Comparison of ENCODE assay signal across 13 cellular contexts in the genomic region with DNA sequence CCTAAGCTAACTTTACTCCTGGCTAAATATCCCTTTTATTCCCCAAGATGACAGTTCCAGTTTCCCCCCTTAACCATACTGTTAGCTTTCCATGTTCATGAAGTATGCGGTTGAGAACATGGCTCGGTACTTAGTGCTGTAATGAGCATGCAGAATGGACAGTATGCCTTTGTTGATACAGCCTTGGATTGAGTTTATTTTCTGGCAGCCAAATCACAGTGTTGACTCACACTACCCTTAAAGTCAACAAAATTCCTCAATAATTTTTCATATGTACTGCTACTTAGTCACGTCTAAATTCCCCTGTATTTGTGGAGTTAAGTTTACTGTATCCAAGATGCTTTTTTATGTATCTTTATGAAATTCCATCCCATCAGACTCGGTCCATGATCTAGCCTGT. TPM values are rescaled to one million over a fixed set of nuclear protein-coding genes. Genes with fewer than 3 reads are reported as not detected.
A peak's percentile ranks its signal among the peaks of the same experiment; 100 is the strongest.
DNase-seq lines count a peak whose midpoint lies in the region; ATAC-seq, FAIRE-seq and TF ChIP-seq lines count a peak whose summit lies in the region.
"Had no signal": no experiment of that assay in that cellular context is flagged by ENCODE, and none has a peak within 500 bp of the region (broad histone marks: within the 10 kb centered on the region; RNA-seq: fewer than 3 reads in every experiment).

No MANE protein-coding gene starts in this region.

- intact Hi-C loops in upper lobe of right lung (cut with DNase I): no loop called here

- H3K36me3 ChIP-seq in upper lobe of right lung: no peaks in the 10 kb centered on the region
- H3K36me3 ChIP-seq: tibial nerve had no signal

- FAIRE-seq in A549 (lab: Jason Lieb, UNC): peak; percentile 23
- FAIRE-seq: endometrium, RCC 7860 had no signal

- no peak for TF ChIP-seq POLR2A in A549 (IDR thresholded peaks at IDR 0.05; ENCODE audit: low read length)

- H3K27me3 ChIP-seq in upper lobe of right lung: peaks cover 8% of the 10 kb centered on the region

- no peak for TF ChIP-seq CTCF in A549 (IDR thresholded peaks at IDR 0.05)
- TF ChIP-seq CTCF in HFF-Myc (IDR thresholded peaks at IDR 0.05; ENCODE audit: low read depth, low read length, missing control alignments): no peak
- TF ChIP-seq CTCF in upper lobe of right lung (IDR thresholded peaks at IDR 0.05): no peak

- H3K27ac ChIP-seq in A549: peak overlapping the region; percentile 94 to 100
- no peak overlapping the region for H3K27ac ChIP-seq in upper lobe of right lung
- H3K27ac ChIP-seq: C4-2B, tibial nerve had no signal

- H3K4me1 ChIP-seq in A549: peaks cover 26% of the 10 kb centered on the region
- H3K4me1 ChIP-seq in upper lobe of right lung: peaks cover 12% of the 10 kb centered on the region

- H3K9me3 ChIP-seq in A549 (no peaks in the 10 kb centered on the region), upper lobe of right lung (no peaks in the 10 kb centered on the region)
- H3K9me3 ChIP-seq: tibial nerve had no signal

- DNase-seq in A549 (ENCODE audit: low read depth in 1 of 2, low spot score in 1 of 2) (peak; percentile 37 to 79), HFF-Myc (ENCODE audit: extremely low read depth, low read depth) (peak; percentile 83), astrocyte of the hippocampus (ENCODE audit: low read depth, low spot score) (peak; percentile 72), kidney tubule cell (ENCODE audit: low spot score) (peak; percentile 56), NCI-H82 (lab: John Stamatoyannopoulos, UW) (no peak), upper lobe of right lung (no peak), NCI-H2081 treated with DMSO at 0.1 percent for 48 hours (lab: John Stamatoyannopoulos, UW) (no peak)
- no peak for DNase-seq in activated CD8-positive, alpha-beta memory T cell treated with anti-CD3 and anti-CD28 coated beads for 24 hours
- DNase-seq: NCI-H1105 treated with DMSO at 0.1 percent for 48 hours had no signal

- peak in 1 of 2 experiments; percentile 36; a peak in 2 of 5 replicates for TF ChIP-seq RAD21 in A549 (conservative IDR thresholded peaks at IDR 0.05 in 1 of 2, IDR thresholded peaks at IDR 0.05 in 1 of 2)

- H3K4me2 ChIP-seq in A549: peak overlapping the region; percentile 85

- CTCF ChIA-PET in A549 (lab: Yijun Ruan, JAX): interaction anchor here (0.8 to 1.2 kb wide), 3 partner anchors 8 to 253 kb away, joined by 3 to 9 read pairs (median 3); no protein-coding TSS in a partner anchor

- H3K4me3 ChIP-seq in A549 (no peak overlapping the region), HFF-Myc (replicated peaks; ENCODE audit: low read depth, low read length) (no peak overlapping the region), upper lobe of right lung (no peak overlapping the region)
- H3K4me3 ChIP-seq: tibial nerve had no signal

- POLR2A ChIA-PET in A549 (lab: Yijun Ruan, JAX): no interaction called here

- ATAC-seq in A549 (peak; percentile 55 to 81), upper lobe of right lung (no peak)

- 0% methylated on average over 4 of the region's 4 CpGs for WGBS in A549 (ENCODE audit: missing lambda C conversion rate)

- peak in 1 of 2 experiments; percentile 31; a peak in 2 of 5 replicates for TF ChIP-seq EP300 in A549 (IDR thresholded peaks at IDR 0.05)

TF ChIP-seq in A549, 52 proteins besides CTCF, POLR2A, EP300 and RAD21 (continues in another document):
- TF ChIP-seq SREBF2 (IDR thresholded peaks at IDR 0.05) (no peak), CBX8 (IDR thresholded peaks at IDR 0.05) (no peak), KDM5A (IDR thresholded peaks at IDR 0.05) (no peak), CEBPB (IDR thresholded peaks at IDR 0.05) (no peak; a peak in 1 of 4 replicates), ZFP36 (IDR thresholded peaks at IDR 0.05; ENCODE audit: borderline replicate concordance, partially characterized antibody) (no peak), BHLHE40 (IDR thresholded peaks at IDR 0.05; ENCODE audit: low read depth, low read length) (no peak), FOSL2 (IDR thresholded peaks at IDR 0.05) (peak; percentile 62; the same call in 1 of the 2 replicates), FOSL2 (CRISPR knock-in tag; IDR thresholded peaks at IDR 0.05) (peak; percentile 93), TP53 (CRISPR knock-in tag; IDR thresholded peaks at IDR 0.05) (no peak), RNF2 (IDR thresholded peaks at IDR 0.05; ENCODE audit: borderline replicate concordance, low read depth) (no peak), RARB (CRISPR knock-in tag; IDR thresholded peaks at IDR 0.05) (no peak), SMC3 (IDR thresholded peaks at IDR 0.05) (peak; percentile 31; the same call in 1 of the 3 replicates), JUNB (IDR thresholded peaks at IDR 0.05) (peak; percentile 83), CHD4 (IDR thresholded peaks at IDR 0.05; ENCODE audit: borderline replicate concordance) (no peak), ZNF302 (CRISPR knock-in tag; IDR thresholded peaks at IDR 0.05) (no peak), EHMT2 (IDR thresholded peaks at IDR 0.05; ENCODE audit: low read depth) (no peak), CBX2 (IDR thresholded peaks at IDR 0.05; ENCODE audit: borderline replicate concordance, low read depth) (no peak), JUN (IDR thresholded peaks at IDR 0.05) (peak; percentile 31 to 57; a peak in 1 of 5 replicates), GATA3 (IDR thresholded peaks at IDR 0.05; ENCODE audit: borderline replicate concordance) (peak; percentile 83), NPAS2 (CRISPR knock-in tag; IDR thresholded peaks at IDR 0.05; ENCODE audit: borderline replicate concordance) (no peak), KDM1A (IDR thresholded peaks at IDR 0.05; ENCODE audit: low read depth) (no peak), ESRRA (IDR thresholded peaks at IDR 0.05; ENCODE audit: borderline replicate concordance, low read length) (no peak), HOXB5 (CRISPR knock-in tag; IDR thresholded peaks at IDR 0.05) (no peak), POLR2AphosphoS2 (conservative IDR thresholded peaks at IDR 0.05; ENCODE audit: low read length) (no peak), ZC3H11A (IDR thresholded peaks at IDR 0.05) (no peak), NR3C1 (IDR thresholded peaks at IDR 0.05) (no peak), MAFK (IDR thresholded peaks at IDR 0.05; ENCODE audit: partially characterized antibody) (no peak), CHD2 (IDR thresholded peaks at IDR 0.05; ENCODE audit: low read length, partially characterized antibody) (no peak), HOXA7 (CRISPR knock-in tag; IDR thresholded peaks at IDR 0.05) (no peak), FOSB (CRISPR knock-in tag; IDR thresholded peaks at IDR 0.05) (no peak), PHF8 (IDR thresholded peaks at IDR 0.05; ENCODE audit: borderline replicate concordance, low read depth) (no peak), EHF (CRISPR knock-in tag; IDR thresholded peaks at IDR 0.05) (no peak), HOXB13 (CRISPR knock-in tag; IDR thresholded peaks at IDR 0.05; ENCODE audit: low read depth) (no peak), TFCP2L1 (CRISPR knock-in tag; IDR thresholded peaks at IDR 0.05) (no peak)
- TF ChIP-seq, protein P1, sequence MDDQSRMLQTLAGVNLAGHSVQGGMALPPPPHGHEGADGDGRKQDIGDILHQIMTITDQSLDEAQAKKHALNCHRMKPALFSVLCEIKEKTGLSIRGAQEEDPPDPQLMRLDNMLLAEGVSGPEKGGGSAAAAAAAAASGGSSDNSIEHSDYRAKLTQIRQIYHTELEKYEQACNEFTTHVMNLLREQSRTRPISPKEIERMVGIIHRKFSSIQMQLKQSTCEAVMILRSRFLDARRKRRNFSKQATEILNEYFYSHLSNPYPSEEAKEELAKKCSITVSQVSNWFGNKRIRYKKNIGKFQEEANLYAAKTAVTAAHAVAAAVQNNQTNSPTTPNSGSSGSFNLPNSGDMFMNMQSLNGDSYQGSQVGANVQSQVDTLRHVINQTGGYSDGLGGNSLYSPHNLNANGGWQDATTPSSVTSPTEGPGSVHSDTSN (IDR thresholded peaks at IDR 0.05): no peak
- TF ChIP-seq, protein P2, sequence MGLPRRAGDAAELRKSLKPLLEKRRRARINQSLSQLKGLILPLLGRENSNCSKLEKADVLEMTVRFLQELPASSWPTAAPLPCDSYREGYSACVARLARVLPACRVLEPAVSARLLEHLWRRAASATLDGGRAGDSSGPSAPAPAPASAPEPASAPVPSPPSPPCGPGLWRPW (IDR thresholded peaks at IDR 0.05): no peak
- TF ChIP-seq, protein P3, sequence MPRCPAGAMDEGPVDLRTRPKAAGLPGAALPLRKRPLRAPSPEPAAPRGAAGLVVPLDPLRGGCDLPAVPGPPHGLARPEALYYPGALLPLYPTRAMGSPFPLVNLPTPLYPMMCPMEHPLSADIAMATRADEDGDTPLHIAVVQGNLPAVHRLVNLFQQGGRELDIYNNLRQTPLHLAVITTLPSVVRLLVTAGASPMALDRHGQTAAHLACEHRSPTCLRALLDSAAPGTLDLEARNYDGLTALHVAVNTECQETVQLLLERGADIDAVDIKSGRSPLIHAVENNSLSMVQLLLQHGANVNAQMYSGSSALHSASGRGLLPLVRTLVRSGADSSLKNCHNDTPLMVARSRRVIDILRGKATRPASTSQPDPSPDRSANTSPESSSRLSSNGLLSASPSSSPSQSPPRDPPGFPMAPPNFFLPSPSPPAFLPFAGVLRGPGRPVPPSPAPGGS (IDR thresholded peaks at IDR 0.05): no peak
- TF ChIP-seq, protein P4, sequence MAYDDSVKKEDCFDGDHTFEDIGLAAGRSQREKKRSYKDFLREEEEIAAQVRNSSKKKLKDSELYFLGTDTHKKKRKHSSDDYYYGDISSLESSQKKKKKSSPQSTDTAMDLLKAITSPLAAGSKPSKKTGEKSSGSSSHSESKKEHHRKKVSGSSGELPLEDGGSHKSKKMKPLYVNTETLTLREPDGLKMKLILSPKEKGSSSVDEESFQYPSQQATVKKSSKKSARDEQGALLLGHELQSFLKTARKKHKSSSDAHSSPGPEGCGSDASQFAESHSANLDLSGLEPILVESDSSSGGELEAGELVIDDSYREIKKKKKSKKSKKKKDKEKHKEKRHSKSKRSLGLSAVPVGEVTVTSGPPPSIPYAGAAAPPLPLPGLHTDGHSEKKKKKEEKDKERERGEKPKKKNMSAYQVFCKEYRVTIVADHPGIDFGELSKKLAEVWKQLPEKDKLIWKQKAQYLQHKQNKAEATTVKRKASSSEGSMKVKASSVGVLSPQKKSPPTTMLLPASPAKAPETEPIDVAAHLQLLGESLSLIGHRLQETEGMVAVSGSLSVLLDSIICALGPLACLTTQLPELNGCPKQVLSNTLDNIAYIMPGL (CRISPR knock-in tag; IDR thresholded peaks at IDR 0.05; ENCODE audit: borderline replicate concordance): no peak

RNA-seq across cellular contexts. Expression of a gene that starts 1.4 kb away (rescaled TPM):
- polyA plus RNA-seq in A549 (2011; rRNA removed): 14.4 and 17.1 TPM in 2 replicates
- polyA plus RNA-seq in A549 (2012; cell fraction: cytosol; rRNA removed): 5.0 and 6.1 TPM in 2 replicates
- polyA plus RNA-seq in A549 (2012; cell fraction: nucleus; rRNA removed): 3.4 and 4.9 TPM in 2 replicates
- 10.0 to 11.6 TPM (median 11.2 TPM) in 3 replicates for polyA plus RNA-seq in A549 (2017; fragmentation: RNase III; extraction: RNeasy Plus Mini Kit Qiagen cat#74134 plus additional on column Dnase treatment)
- 11.0 and 12.1 TPM in 2 replicates for polyA minus RNA-seq in A549 (2011; rRNA and poly(A)+ RNA removed)
- total RNA-seq in upper lobe of right lung: 19.0 TPM

Comparison
In these comparisons a context has a peak if more than half of its experiments do, and no peak if none do; other contexts are left out.
1. DNase-seq: peak in A549 (2 of 2), HFF-Myc (single experiment), astrocyte of the hippocampus (single experiment) and kidney tubule cell (single experiment); none in NCI-H82 (single experiment), upper lobe of right lung (single experiment), NCI-H2081 treated with DMSO at 0.1 percent for 48 hours (single experiment) and activated CD8-positive, alpha-beta memory T cell treated with anti-CD3 and anti-CD28 coated beads for 24 hours (single experiment).